Comparison of ENCODE assay signal across 1 cellular context in the genomic region with DNA sequence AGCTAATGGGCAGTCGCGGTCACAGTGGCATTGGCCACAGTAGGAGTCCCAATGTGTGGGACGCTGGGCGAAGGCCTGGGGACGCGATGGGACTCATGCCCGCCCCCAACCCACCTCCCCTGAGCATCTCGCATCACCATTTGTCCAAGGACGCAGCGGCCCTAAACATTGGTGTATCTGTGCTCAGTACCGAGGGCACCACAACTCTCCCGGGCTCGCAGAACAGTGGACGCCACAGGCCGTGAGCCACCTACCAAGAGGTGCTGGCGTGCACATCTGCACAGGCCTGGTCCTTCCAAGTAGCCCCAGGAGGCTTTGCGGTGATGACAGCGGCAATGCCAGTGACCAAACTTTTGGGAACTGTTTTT.
TF ChIP-seq lines count a peak whose summit lies in the region.

No MANE protein-coding gene starts in this region.

TF ChIP-seq in H1, 55 proteins besides CTCF, POLR2A, EP300 and RAD21:
- no peak for TF ChIP-seq KDM1A (IDR thresholded peaks at IDR 0.05; ENCODE audit: borderline replicate concordance, low read length)
- TF ChIP-seq TCF12 (IDR thresholded peaks at IDR 0.05; ENCODE audit: low read depth, low read length): no peak
- TF ChIP-seq KDM4A (IDR thresholded peaks at IDR 0.05; ENCODE audit: low read depth, low read length, severe bottlenecking): no peak
- TF ChIP-seq SIX5 (IDR thresholded peaks at IDR 0.05; ENCODE audit: low read depth, low read length): no peak
- TF ChIP-seq JUND (IDR thresholded peaks at IDR 0.05; ENCODE audit: low read length): no peak
- TF ChIP-seq TEAD4 (IDR thresholded peaks at IDR 0.05; ENCODE audit: low read depth, low read length): no peak
- no peak for TF ChIP-seq CHD2 (IDR thresholded peaks at IDR 0.05; ENCODE audit: low read length)
- TF ChIP-seq ATF2 (IDR thresholded peaks at IDR 0.05; ENCODE audit: low read length): no peak
- TF ChIP-seq, protein P1, sequence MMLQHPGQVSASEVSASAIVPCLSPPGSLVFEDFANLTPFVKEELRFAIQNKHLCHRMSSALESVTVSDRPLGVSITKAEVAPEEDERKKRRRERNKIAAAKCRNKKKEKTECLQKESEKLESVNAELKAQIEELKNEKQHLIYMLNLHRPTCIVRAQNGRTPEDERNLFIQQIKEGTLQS (IDR thresholded peaks at IDR 0.05; ENCODE audit: insufficient read depth, low read depth, low read length): no peak
